ENCODE assay signal across 37 cellular contexts in genomic region chr12:115737895-115738294, GRCh38.
"Had no signal": no experiment of that assay in that cellular context is flagged by ENCODE, and none has a peak within 500 bp of the region (broad histone marks: within the 10 kb centered on the region; RNA-seq: fewer than 3 reads in every experiment).

No MANE protein-coding gene starts in this region.

- H3K27ac Mint-ChIP-seq: activated B cell treated with CpG ODN at 0.5 μM for 24 hours; activated CD4-positive, alpha-beta memory T cell treated with anti-CD3 and anti-CD28 coated beads, Interleukin-2, amount 10 ng/mL, durations not matched to agents 7 days and 5 days; activated CD4-positive, alpha-beta T cell treated with anti-CD3 and anti-CD28 coated beads, Interleukin-2, amount 10 ng/mL, durations not matched to agents 24 days and 14 days; activated CD8-positive, alpha-beta memory T cell treated with anti-CD3 and anti-CD28 coated beads, Interleukin-2, amount 10 ng/mL, durations not matched to agents 7 days and 5 days; activated CD8-positive, alpha-beta T cell treated with anti-CD3 and anti-CD28 coated beads, Interleukin-2, amount 10 ng/mL, durations not matched to agents 7 days and 5 days; activated naive CD4-positive, alpha-beta T cell treated with anti-CD3 and anti-CD28 coated beads, Interleukin-2, amount 10 ng/mL, durations not matched to agents 7 days and 5 days; activated naive CD4-positive, alpha-beta T cell treated with anti-CD3 and anti-CD28 coated beads, Interleukin-2, amount 50 U/mL, for 24 hours; activated naive CD8-positive, alpha-beta T cell; activated naive CD8-positive, alpha-beta T cell treated with anti-CD3 and anti-CD28 coated beads, Interleukin-2, amount 10 ng/mL, durations not matched to agents 7 days and 5 days; activated naive CD8-positive, alpha-beta T cell treated with anti-CD3 and anti-CD28 coated beads, Interleukin-2, amount 50 U/mL, for 24 hours; activated T-cell treated with anti-CD3 and anti-CD28 coated beads, Interleukin-2, amount 50 U/mL, for 24 hours; activated T-helper 2 cell treated with anti-CD3 and anti-CD28 coated beads, Interferon-gamma antibody, Interleukin-2, Interleukin-4, amounts not matched to agents 10 μg/mL and 5 μg/mL and 100 μg/mL, durations not matched to agents 14 hours and 24 hours and 36 hours; brain; T-helper 1 cell treated with Interleukin-12 subunit alpha and Interleukin-12 subunit beta and Interleukin-4 antibody, amounts not matched to agents 30 μg/mL and 1 μg/mL, for 36 hours; T-helper 2 cell treated with Interferon-gamma antibody and Interleukin-4, amounts not matched to agents 5 μg/mL and 100 μg/mL, for 36 hours had no signal

- H3K4me3 ChIP-seq: ascending aorta, cardiac muscle cell had no signal

- H3K4me1 ChIP-seq: ascending aorta had no signal

- H3K9me3 ChIP-seq: ascending aorta had no signal

- H3K36me3 ChIP-seq: ascending aorta, cardiac muscle cell had no signal

- H3K4me1 Mint-ChIP-seq: activated B cell treated with CpG ODN at 0.5 μM for 24 hours; activated CD4-positive, alpha-beta memory T cell treated with anti-CD3 and anti-CD28 coated beads, Interleukin-2, amount 10 ng/mL, durations not matched to agents 7 days and 5 days; activated CD4-positive, alpha-beta T cell treated with anti-CD3 and anti-CD28 coated beads, Interleukin-2, amount 10 ng/mL, durations not matched to agents 24 days and 14 days; activated CD8-positive, alpha-beta memory T cell treated with anti-CD3 and anti-CD28 coated beads, Interleukin-2, amount 10 ng/mL, durations not matched to agents 7 days and 5 days; activated naive CD4-positive, alpha-beta T cell treated with anti-CD3 and anti-CD28 coated beads, Interleukin-2, amount 10 ng/mL, durations not matched to agents 7 days and 5 days; activated naive CD4-positive, alpha-beta T cell treated with anti-CD3 and anti-CD28 coated beads, Interleukin-2, amount 50 U/mL, for 24 hours; activated naive CD8-positive, alpha-beta T cell treated with anti-CD3 and anti-CD28 coated beads, Interleukin-2, amount 10 ng/mL, durations not matched to agents 7 days and 5 days; activated naive CD8-positive, alpha-beta T cell treated with anti-CD3 and anti-CD28 coated beads, Interleukin-2, amount 50 U/mL, for 24 hours; brain; central memory CD8-positive, alpha-beta T cell had no signal

- FAIRE-seq: bronchial epithelial cell, TTC549 had no signal

- H3K27me3 ChIP-seq: ascending aorta had no signal

- ATAC-seq: activated CD8-positive, alpha-beta memory T cell treated with anti-CD3 and anti-CD28 coated beads, Interleukin-2, amount 10 ng/mL, durations not matched to agents 7 days and 5 days; activated CD8-positive, alpha-beta T cell treated with anti-CD3 and anti-CD28 coated beads, Interleukin-2, amount 10 ng/mL, durations not matched to agents 7 days and 5 days; activated naive CD8-positive, alpha-beta T cell treated with anti-CD3 and anti-CD28 coated beads, Interleukin-2, amount 50 U/mL, for 24 hours had no signal

- H3K4me3 Mint-ChIP-seq: activated B cell treated with CpG ODN at 0.5 μM for 24 hours; activated CD4-positive, alpha-beta memory T cell treated with anti-CD3 and anti-CD28 coated beads, Interleukin-2, amount 10 ng/mL, durations not matched to agents 7 days and 5 days; activated CD4-positive, alpha-beta T cell treated with anti-CD3 and anti-CD28 coated beads, Interleukin-2, amount 10 ng/mL, durations not matched to agents 24 days and 14 days; activated CD8-positive, alpha-beta memory T cell treated with anti-CD3 and anti-CD28 coated beads, Interleukin-2, amount 10 ng/mL, durations not matched to agents 7 days and 5 days; activated CD8-positive, alpha-beta T cell treated with anti-CD3 and anti-CD28 coated beads, Interleukin-2, amount 10 ng/mL, durations not matched to agents 7 days and 5 days; activated naive CD4-positive, alpha-beta T cell treated with anti-CD3 and anti-CD28 coated beads, Interleukin-2, amount 10 ng/mL, durations not matched to agents 7 days and 5 days; activated naive CD4-positive, alpha-beta T cell treated with anti-CD3 and anti-CD28 coated beads, Interleukin-2, amount 50 U/mL, for 24 hours; activated naive CD8-positive, alpha-beta T cell; activated naive CD8-positive, alpha-beta T cell treated with anti-CD3 and anti-CD28 coated beads, Interleukin-2, amount 10 ng/mL, durations not matched to agents 7 days and 5 days; activated naive CD8-positive, alpha-beta T cell treated with anti-CD3 and anti-CD28 coated beads, Interleukin-2, amount 50 U/mL, for 24 hours; activated T-cell treated with anti-CD3 and anti-CD28 coated beads, Interleukin-2, amount 50 U/mL, for 24 hours; brain; central memory CD8-positive, alpha-beta T cell; T-helper 1 cell treated with Interleukin-12 subunit alpha and Interleukin-12 subunit beta and Interleukin-4 antibody, amounts not matched to agents 30 μg/mL and 1 μg/mL, for 36 hours; T-helper 2 cell treated with Interferon-gamma antibody and Interleukin-4, amounts not matched to agents 5 μg/mL and 100 μg/mL, for 36 hours had no signal

- H3K27me3 Mint-ChIP-seq: activated B cell treated with CpG ODN at 0.5 μM for 24 hours; activated CD4-positive, alpha-beta memory T cell treated with anti-CD3 and anti-CD28 coated beads, Interleukin-2, amount 10 ng/mL, durations not matched to agents 7 days and 5 days; activated CD4-positive, alpha-beta T cell treated with anti-CD3 and anti-CD28 coated beads, Interleukin-2, amount 10 ng/mL, durations not matched to agents 24 days and 14 days; activated CD8-positive, alpha-beta memory T cell treated with anti-CD3 and anti-CD28 coated beads, Interleukin-2, amount 10 ng/mL, durations not matched to agents 7 days and 5 days; activated naive CD4-positive, alpha-beta T cell treated with anti-CD3 and anti-CD28 coated beads, Interleukin-2, amount 10 ng/mL, durations not matched to agents 7 days and 5 days; activated naive CD8-positive, alpha-beta T cell treated with anti-CD3 and anti-CD28 coated beads, Interleukin-2, amount 10 ng/mL, durations not matched to agents 7 days and 5 days; activated naive CD8-positive, alpha-beta T cell treated with anti-CD3 and anti-CD28 coated beads, Interleukin-2, amount 50 U/mL, for 24 hours; activated T-cell treated with anti-CD3 and anti-CD28 coated beads, Interleukin-2, amount 50 U/mL, for 24 hours; brain; central memory CD8-positive, alpha-beta T cell had no signal

- H3K36me3 Mint-ChIP-seq: activated CD8-positive, alpha-beta memory T cell treated with anti-CD3 and anti-CD28 coated beads, Interleukin-2, amount 10 ng/mL, durations not matched to agents 7 days and 5 days; activated naive CD4-positive, alpha-beta T cell treated with anti-CD3 and anti-CD28 coated beads, Interleukin-2, amount 10 ng/mL, durations not matched to agents 7 days and 5 days; activated naive CD4-positive, alpha-beta T cell treated with anti-CD3 and anti-CD28 coated beads, Interleukin-2, amount 50 U/mL, for 24 hours; activated naive CD8-positive, alpha-beta T cell; activated naive CD8-positive, alpha-beta T cell treated with anti-CD3 and anti-CD28 coated beads, Interleukin-2, amount 10 ng/mL, durations not matched to agents 7 days and 5 days; brain had no signal

- H3K9me3 Mint-ChIP-seq: activated B cell treated with CpG ODN at 0.5 μM for 24 hours; activated CD4-positive, alpha-beta memory T cell treated with anti-CD3 and anti-CD28 coated beads, Interleukin-2, amount 10 ng/mL, durations not matched to agents 7 days and 5 days; activated CD4-positive, alpha-beta T cell treated with anti-CD3 and anti-CD28 coated beads, Interleukin-2, amount 10 ng/mL, durations not matched to agents 24 days and 14 days; activated naive CD4-positive, alpha-beta T cell treated with anti-CD3 and anti-CD28 coated beads, Interleukin-2, amount 50 U/mL, for 24 hours; activated naive CD8-positive, alpha-beta T cell treated with anti-CD3 and anti-CD28 coated beads, Interleukin-2, amount 50 U/mL, for 24 hours; activated T-helper 2 cell treated with anti-CD3 and anti-CD28 coated beads, Interferon-gamma antibody, Interleukin-2, Interleukin-4, amounts not matched to agents 10 μg/mL and 5 μg/mL and 100 μg/mL, durations not matched to agents 14 hours and 24 hours and 36 hours; central memory CD8-positive, alpha-beta T cell; T-helper 1 cell treated with Interleukin-12 subunit alpha and Interleukin-12 subunit beta and Interleukin-4 antibody, amounts not matched to agents 30 μg/mL and 1 μg/mL, for 36 hours; T-helper 2 cell treated with Interferon-gamma antibody and Interleukin-4, amounts not matched to agents 5 μg/mL and 100 μg/mL, for 36 hours had no signal

- DNase-seq: activated B cell treated with CpG ODN at 0.5 μM for 24 hours; activated CD4-positive, alpha-beta memory T cell treated with anti-CD3 and anti-CD28 coated beads, Interleukin-2, amount 10 ng/mL, durations not matched to agents 7 days and 5 days; activated CD4-positive, alpha-beta T cell treated with anti-CD3 and anti-CD28 coated beads for 4 hours; activated CD4-positive, alpha-beta T cell treated with anti-CD3 and anti-CD28 coated beads, Interleukin-2, amount 10 ng/mL, durations not matched to agents 24 days and 14 days; activated CD4-positive, alpha-beta T cell treated with anti-CD3 and anti-CD28 coated beads, Interleukin-2, amount 50 U/mL, for 48 hours; activated CD4-positive, CD25-positive, alpha-beta regulatory T cell treated with anti-CD3 and anti-CD28 coated beads, Interleukin-2, amount 50 U/mL, for 72 hours; activated CD8-positive, alpha-beta memory T cell treated with anti-CD3 and anti-CD28 coated beads for 24 hours; activated CD8-positive, alpha-beta memory T cell treated with anti-CD3 and anti-CD28 coated beads, Interleukin-2, amount 10 ng/mL, durations not matched to agents 7 days and 5 days; activated CD8-positive, alpha-beta memory T cell treated with anti-CD3 and anti-CD28 coated beads, Interleukin-2, amount 50 U/mL, for 48 hours; activated CD8-positive, alpha-beta T cell treated with anti-CD3 and anti-CD28 coated beads, Interleukin-2, amount 10 ng/mL, durations not matched to agents 7 days and 5 days; activated effector memory CD4-positive, alpha-beta T cell treated with Interleukin-2 at 50 U/mL for 16 hours; activated gamma-delta T cell; activated naive CD4-positive, alpha-beta T cell treated with anti-CD3 and anti-CD28 coated beads, Interleukin-2, amount 10 ng/mL, durations not matched to agents 7 days and 5 days; activated naive CD4-positive, alpha-beta T cell treated with Interleukin-2 at 50 U/mL for 16 hours; activated naive CD8-positive, alpha-beta T cell treated with anti-CD3 and anti-CD28 coated beads, Interleukin-2, amount 10 ng/mL, durations not matched to agents 7 days and 5 days; activated naive CD8-positive, alpha-beta T cell treated with anti-CD3 and anti-CD28 coated beads, Interleukin-2, amount 50 U/mL, for 24 hours; activated T-cell treated with anti-CD3 and anti-CD28 coated beads, Interleukin-2, amount 50 U/mL, for 24 hours; activated T-cell treated with anti-CD3 and anti-CD28 coated beads, Interleukin-2, amount 50 U/mL, for 48 hours; amygdala; anterior cingulate cortex; caudate nucleus; cerebellar nuclear complex; T-helper 1 cell; T-helper 2 cell; T-helper 9 cell had no signal

- H3K27ac ChIP-seq: ascending aorta, cardiac muscle cell, VCaP had no signal
